9 cellular contexts compared by ENCODE assay signal in genomic region chr17:76968707-76969597, GRCh38.
DNase-seq lines count a peak whose midpoint lies in the region; ATAC-seq and FAIRE-seq lines count a peak whose summit lies in the region.
"Had no signal": no experiment of that assay in that cellular context is flagged by ENCODE, and none has a peak within 500 bp of the region (broad histone marks: within the 10 kb centered on the region; RNA-seq: fewer than 3 reads in every experiment).

No MANE protein-coding gene starts in this region.

- DNase-seq in GM19239 (ENCODE audit: insufficient read length, low spot score), result peak; percentile 40
- peak; percentile 98 for DNase-seq in NCI-H69 (lab: John Stamatoyannopoulos, UW)
- peak; percentile 13 for DNase-seq in activated T-helper 1 cell treated with Interleukin-2 at 50 U/mL for 16 hours (ENCODE audit: low read depth)
- peak; percentile 97 for DNase-seq in iPS DF 19.7 (ENCODE audit: low read depth, low spot score)
- peak; percentile 25 to 30 for DNase-seq in stimulated activated CD4-positive, alpha-beta T cell treated with anti-CD3 and anti-CD28 coated beads, Interleukin-15, amount 100 ng/mL, for 48 hours (ENCODE audit: low read depth in 2 of 2)
- DNase-seq in cortex of kidney (lab: John Stamatoyannopoulos, UW), result no peak
- no peak for DNase-seq in RCC 7860 (ENCODE audit: low spot score)

- peak; percentile 28 for FAIRE-seq in GM19239 (lab: Jason Lieb, UNC)
- no peak for FAIRE-seq in RCC 7860 (lab: Jason Lieb, UNC)
- FAIRE-seq: islet of Langerhans had no signal

- no peak for ATAC-seq in HG03460 (IDR thresholded peaks at IDR 0.05; ENCODE audit: unreplicated experiment)

Comparison
In these comparisons a context has a peak if more than half of its experiments do, and no peak if none do; other contexts are left out.
1. DNase-seq: peak in GM19239 (single experiment), NCI-H69 (single experiment), activated T-helper 1 cell treated with Interleukin-2 at 50 U/mL for 16 hours (single experiment), iPS DF 19.7 (single experiment) and stimulated activated CD4-positive, alpha-beta T cell treated with anti-CD3 and anti-CD28 coated beads, Interleukin-15, amount 100 ng/mL, for 48 hours (2 of 2); none in cortex of kidney (single experiment) and RCC 7860 (single experiment).